Comparison of ENCODE assay signal across 11 cellular contexts in the genomic region with DNA sequence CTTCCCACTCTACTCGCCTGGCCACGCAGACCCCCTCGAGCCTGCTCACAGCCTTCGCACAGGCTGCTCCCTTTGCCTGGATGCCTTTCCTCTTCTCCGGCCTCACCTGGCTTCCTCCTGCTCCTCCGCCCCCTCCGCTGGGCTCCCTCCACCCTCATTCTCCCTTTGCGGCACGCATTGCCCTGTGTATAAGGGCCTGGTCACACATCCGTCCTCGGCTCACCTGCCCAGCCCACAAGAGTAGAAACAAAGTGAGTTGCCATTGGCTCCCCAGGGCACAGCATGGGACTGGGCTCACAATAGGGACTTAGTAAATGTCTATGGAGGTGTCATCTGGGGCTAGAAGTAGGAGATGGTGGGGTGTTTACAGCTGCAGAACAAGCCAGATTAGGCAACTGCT. TPM values are rescaled to one million over a fixed set of nuclear protein-coding genes. Genes with fewer than 3 reads are reported as not detected.
A peak's percentile ranks its signal among the peaks of the same experiment; 100 is the strongest.
DNase-seq lines count a peak whose midpoint lies in the region; ATAC-seq and TF ChIP-seq lines count a peak whose summit lies in the region.
"Had no signal": no experiment of that assay in that cellular context is flagged by ENCODE, and none has a peak within 500 bp of the region (broad histone marks: within the 10 kb centered on the region; RNA-seq: fewer than 3 reads in every experiment).

No MANE protein-coding gene starts in this region.

- no peak for TF ChIP-seq EP300 in esophagus muscularis mucosa (IDR thresholded peaks at IDR 0.05)

- intact Hi-C loops in esophagus muscularis mucosa (cut with DNase I) = loop anchor here (5.0 kb wide), 1 partner anchor 110 kb away; no protein-coding TSS in a partner anchor

- H4K20me1 ChIP-seq in BLaER1 (peaks cover 86% of the 10 kb centered on the region), Loucy (ENCODE audit: insufficient read depth, low read length, poor library complexity, severe bottlenecking) (peaks cover 36% of the 10 kb centered on the region)

- no peaks in the 10 kb centered on the region for H3K9me3 Mint-ChIP-seq in osteocyte (ENCODE audit: unreplicated experiment)

- H3K9me3 ChIP-seq in BLaER1 (no peaks in the 10 kb centered on the region), Loucy (ENCODE audit: insufficient read depth, low read depth, low read length) (no peaks in the 10 kb centered on the region), esophagus muscularis mucosa (no peaks in the 10 kb centered on the region)
- H3K9me3 ChIP-seq: BE2C had no signal

- TF ChIP-seq CTCF in Loucy (conservative IDR thresholded peaks at IDR 0.05; ENCODE audit: low read length) (no peak), esophagus muscularis mucosa (IDR thresholded peaks at IDR 0.05) (no peak), osteocyte (IDR thresholded peaks at IDR 0.05) (no peak)

- no peaks in the 10 kb centered on the region for H3K9me2 ChIP-seq in Loucy (replicated peaks; ENCODE audit: low read depth, low read length)

- DNase-seq in esophagus muscularis mucosa (ENCODE audit: extremely low spot score) = no peak
- DNase-seq in osteocyte (ENCODE audit: extremely low spot score, unreplicated experiment) = no peak
- no peak for DNase-seq in iPS-NIHi7 (ENCODE audit: extremely low spot score)
- DNase-seq in NCI-H187 (lab: John Stamatoyannopoulos, UW) = no peak
- DNase-seq: BE2C, NCI-H69, small intestine had no signal

- ATAC-seq in GM19023 (IDR thresholded peaks at IDR 0.05; ENCODE audit: unreplicated experiment) (no peak), HG03097 (IDR thresholded peaks at IDR 0.05; ENCODE audit: low FRiP score, unreplicated experiment) (no peak)

- peaks cover 79% of the 10 kb centered on the region for H3K4me1 Mint-ChIP-seq in osteocyte (ENCODE audit: unreplicated experiment)

- TF ChIP-seq POLR2A in esophagus muscularis mucosa (IDR thresholded peaks at IDR 0.05; ENCODE audit: low read depth) = no peak

- peak overlapping the region; percentile 91; the same call in 1 of the 2 replicates for H3K4me3 ChIP-seq in BLaER1
- peak overlapping the region; percentile 78 for H3K4me3 ChIP-seq in Loucy (ENCODE audit: low read length, poor library complexity, severe bottlenecking)
- H3K4me3 ChIP-seq in esophagus muscularis mucosa = peak overlapping the region; percentile 65 to 75 (median 68)

- H3K27ac Mint-ChIP-seq in osteocyte (ENCODE audit: unreplicated experiment) = peak overlapping the region; percentile 91

- no peak overlapping the region for H2AFZ ChIP-seq in Loucy (ENCODE audit: low read length)

- H3K27ac ChIP-seq in BLaER1 = peak overlapping the region; percentile 55
- H3K27ac ChIP-seq in esophagus muscularis mucosa (replicated peaks in 1 of 4) = peak overlapping the region; percentile 80 to 85 (median 82)

- peaks cover 89% of the 10 kb centered on the region for H3K79me2 ChIP-seq in Loucy (ENCODE audit: insufficient read depth, low read length)

- H3K36me3 ChIP-seq in BLaER1 = peaks cover 19% of the 10 kb centered on the region
- no peaks in the 10 kb centered on the region for H3K36me3 ChIP-seq in Loucy (ENCODE audit: insufficient read depth, low read length)
- H3K36me3 ChIP-seq in esophagus muscularis mucosa = peaks cover 0 to 16% (median 0%) of the 10 kb centered on the region in 4 donors
- H3K36me3 ChIP-seq: BE2C had no signal

- no peaks in the 10 kb centered on the region for H3F3A ChIP-seq in Loucy (ENCODE audit: low read depth)

- H3K27me3 Mint-ChIP-seq in osteocyte (ENCODE audit: unreplicated experiment) = no peaks in the 10 kb centered on the region

- H3K4me1 ChIP-seq in BLaER1 (peaks cover 80% of the 10 kb centered on the region), Loucy (ENCODE audit: insufficient read depth, low read length, poor library complexity, severe bottlenecking) (peaks cover 77% of the 10 kb centered on the region), esophagus muscularis mucosa (peaks cover 61 to 96% (median 93%) of the 10 kb centered on the region in 4 donors)

- no peaks in the 10 kb centered on the region for H3K36me3 Mint-ChIP-seq in osteocyte (ENCODE audit: unreplicated experiment)

- H3K4me2 ChIP-seq in BLaER1 (peak overlapping the region; percentile 100), Loucy (ENCODE audit: low read depth, low read length, poor library complexity, severe bottlenecking) (peak overlapping the region; percentile 95)

- 88% methylated on average over 11 of the region's 11 CpGs for WGBS in esophagus muscularis mucosa

- H3K9ac ChIP-seq in BLaER1 (peak overlapping the region; percentile 87), Loucy (ENCODE audit: low read depth, low read length, poor library complexity, severe bottlenecking) (peak overlapping the region; percentile 72)

- peak overlapping the region; percentile 97 for H3K4me3 Mint-ChIP-seq in osteocyte (ENCODE audit: unreplicated experiment)

- no peaks in the 10 kb centered on the region for H3K27me3 ChIP-seq in BLaER1
- H3K27me3 ChIP-seq in Loucy (ENCODE audit: insufficient read depth, low read length, poor library complexity, severe bottlenecking) = no peaks in the 10 kb centered on the region
- peaks cover 0 to 20% (median 10%) of the 10 kb centered on the region in 4 donors for H3K27me3 ChIP-seq in esophagus muscularis mucosa

RNA-seq across cellular contexts. Expression of gene PLXND1, which starts 4.2 kb away (rescaled TPM):
- total RNA-seq in esophagus muscularis mucosa (10 to 100 TPM; 50.5 to 89.9 (median 76.6) TPM), osteocyte (316 and 358 TPM in 2 replicates)

RNA-seq across cellular contexts. Expression of gene H1-8, which starts 59.3 kb away (rescaled TPM):
- total RNA-seq in esophagus muscularis mucosa = not detected
- not detected in 2 replicates for total RNA-seq in osteocyte
